Comparison of ENCODE assay signal across 12 cellular contexts in the genomic region with DNA sequence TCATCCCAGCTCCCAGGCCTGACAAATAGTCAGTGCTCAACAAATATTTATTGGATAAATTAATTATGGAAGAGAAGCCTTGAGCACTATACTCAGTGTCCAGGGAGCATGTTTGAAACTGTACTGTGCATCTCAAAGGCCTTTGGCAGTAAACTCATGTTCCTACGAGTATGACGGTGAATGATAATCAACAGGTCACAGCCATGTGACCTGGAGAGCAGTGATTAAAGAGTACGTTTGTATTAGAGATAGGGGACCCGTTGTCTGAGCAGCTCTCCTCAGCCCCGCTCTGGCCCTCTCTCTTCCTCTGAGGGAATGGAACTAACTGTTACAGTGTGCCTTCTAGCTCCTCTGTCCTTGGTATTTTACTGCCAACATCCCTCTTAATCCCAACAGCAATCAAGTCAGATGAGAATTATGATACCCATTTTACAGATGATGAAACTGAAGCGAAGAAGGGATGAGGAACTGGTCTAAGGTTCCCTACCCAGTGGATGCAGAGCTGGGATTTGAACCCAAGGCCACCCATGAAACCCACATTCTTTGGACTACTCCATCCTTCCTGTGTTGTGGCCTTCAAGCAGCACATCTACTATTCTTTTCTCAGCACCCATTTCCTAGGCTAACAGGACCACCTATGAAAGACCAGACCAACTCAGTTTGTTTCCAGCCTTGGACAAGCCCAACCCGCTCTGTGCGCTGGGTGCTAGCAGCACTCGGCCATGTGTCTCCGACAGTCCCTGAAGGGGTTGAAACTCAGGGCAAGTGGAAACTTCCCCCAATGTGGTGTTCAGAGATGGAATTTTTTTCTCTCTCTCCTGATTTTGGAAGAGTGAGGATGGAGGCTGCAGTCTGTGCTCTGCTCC. TPM values are rescaled to one million over a fixed set of nuclear protein-coding genes. Genes with fewer than 3 reads are reported as not detected.
"Had no signal": no experiment of that assay in that cellular context is flagged by ENCODE, and none has a peak within 500 bp of the region (broad histone marks: within the 10 kb centered on the region; RNA-seq: fewer than 3 reads in every experiment).

No MANE protein-coding gene starts in this region.

- H3K27me3 ChIP-seq: body of pancreas, tibial nerve had no signal

- H3K27ac Mint-ChIP-seq: immature natural killer cell; stimulated activated memory B cell treated with anti-CD40 and anti-IgM and Interleukin-4, amounts not matched to agents 10 μg/mL and 1 μg/mL and 100 μg/mL, for 72 hours had no signal

- H3K9me3 ChIP-seq: body of pancreas, tibial nerve had no signal

- H3K4me3 ChIP-seq: body of pancreas, tibial nerve had no signal

- H3K4me1 ChIP-seq: body of pancreas, parathyroid adenoma had no signal

- H3K36me3 ChIP-seq: tibial nerve had no signal

- H3K9me3 Mint-ChIP-seq: central memory CD8-positive, alpha-beta T cell; immature natural killer cell; neural crest cell; stimulated activated memory B cell treated with anti-CD40 and anti-IgM and Interleukin-4, amounts not matched to agents 10 μg/mL and 1 μg/mL and 100 μg/mL, for 72 hours had no signal

- H3K27me3 Mint-ChIP-seq: central memory CD8-positive, alpha-beta T cell had no signal

- H3K4me3 Mint-ChIP-seq: central memory CD8-positive, alpha-beta T cell; immature natural killer cell; stimulated activated memory B cell treated with anti-CD40 and anti-IgM and Interleukin-4, amounts not matched to agents 10 μg/mL and 1 μg/mL and 100 μg/mL, for 72 hours had no signal

- H2AFZ ChIP-seq: parathyroid adenoma had no signal

- ATAC-seq: body of pancreas; stimulated activated memory B cell treated with anti-CD40 and anti-IgM and Interleukin-4, amounts not matched to agents 10 μg/mL and 1 μg/mL and 100 μg/mL, for 72 hours had no signal

- H3K79me2 ChIP-seq: parathyroid adenoma had no signal

- DNase-seq: activated naive CD4-positive, alpha-beta T cell treated with anti-CD3 and anti-CD28 coated beads, Interleukin-2, amount 50 U/mL, for 16 hours; activated T-cell treated with anti-CD3 and anti-CD28 coated beads, Interleukin-2, amount 50 U/mL, for 1 hour; body of pancreas; cortex of kidney; effector CD8-positive, alpha-beta T cell; immature natural killer cell; T-helper 2 cell had no signal

- H3K27ac ChIP-seq: body of pancreas, parathyroid adenoma, tibial nerve had no signal

- H3K36me3 Mint-ChIP-seq: stimulated activated memory B cell treated with anti-CD40 and anti-IgM and Interleukin-4, amounts not matched to agents 10 μg/mL and 1 μg/mL and 100 μg/mL, for 72 hours had no signal

- H3K9ac ChIP-seq: parathyroid adenoma had no signal

RNA-seq across cellular contexts. Expression of a gene that starts 34.9 kb away (rescaled TPM):
- polyA plus RNA-seq: immature natural killer cell had no signal
